ENCODE assay signal across 9 cellular contexts in genomic region chr7:120949393-120949799, GRCh38. TPM values are rescaled to one million over a fixed set of nuclear protein-coding genes. Genes with fewer than 3 reads are reported as not detected.
DNase-seq lines count a peak whose midpoint lies in the region; ATAC-seq, FAIRE-seq and TF ChIP-seq lines count a peak whose summit lies in the region.
"Had no signal": no experiment of that assay in that cellular context is flagged by ENCODE, and none has a peak within 500 bp of the region (broad histone marks: within the 10 kb centered on the region; RNA-seq: fewer than 3 reads in every experiment).

No MANE protein-coding gene starts in this region.

- peak overlapping the region; percentile 66; the same call in 1 of the 2 replicates for H3K9ac ChIP-seq in HepG2 (ENCODE audit: insufficient read depth, low read depth, low read length)

- peak overlapping the region; percentile 94 for H2AFZ ChIP-seq in HepG2 (ENCODE audit: low read length)

- FAIRE-seq in HepG2 (lab: Jason Lieb, UNC) = no peak

- peaks cover 12% of the 10 kb centered on the region for H3K36me3 ChIP-seq in left ventricle myocardium inferior
- H3K36me3 ChIP-seq in HepG2 (replicated peaks in 1 of 2; ENCODE audit: control insufficient read depth in 1 of 2, insufficient read depth in 2 of 2, low read length in 2 of 2) = peaks cover 0 to 10% of the 10 kb centered on the region in 2 experiments; a peak in 3 of 5 replicates

- H3K27me3 ChIP-seq in left ventricle myocardium inferior (ENCODE audit: low read depth) = no peaks in the 10 kb centered on the region
- no peaks in the 10 kb centered on the region for H3K27me3 ChIP-seq in HepG2 (ENCODE audit: control insufficient read depth in 1 of 2, insufficient read depth in 2 of 2, low read length in 2 of 2)

- H3K4me3 ChIP-seq in left ventricle myocardium inferior (peak overlapping the region; percentile 75), HepG2 (replicated peaks in 1 of 3; ENCODE audit: insufficient read depth in 1 of 3, low read depth in 2 of 3, low read length in 3 of 3) (peak overlapping the region; percentile 61 to 91 (median 68); a peak in 5 of 6 replicates)

- no peak for DNase-seq in left ventricle myocardium inferior
- DNase-seq in Right ventricle myocardium inferior (ENCODE audit: missing footprints) = no peak
- DNase-seq in activated CD8-positive, alpha-beta T cell treated with anti-CD3 and anti-CD28 coated beads, Interleukin-2, amount 10 ng/mL, durations not matched to agents 7 days and 5 days = no peak
- DNase-seq in HepG2 (ENCODE audit: low spot score) = no peak
- no peak for DNase-seq in type B pancreatic cell (ENCODE audit: extremely low spot score, unreplicated experiment)
- DNase-seq in NCI-H2227 treated with DMSO at 0.1 percent for 48 hours (lab: John Stamatoyannopoulos, UW) = no peak
- DNase-seq: stimulated activated CD4-positive, alpha-beta T cell treated with anti-CD3 and anti-CD28 coated beads, Interleukin-15, amount 100 ng/mL, for 24 hours had no signal

- TF ChIP-seq RAD21 in HepG2 (CRISPR knock-in tag; IDR thresholded peaks at IDR 0.05) = no peak

- H3K27me3 Mint-ChIP-seq in activated CD8-positive, alpha-beta T cell treated with anti-CD3 and anti-CD28 coated beads, Interleukin-2, amount 10 ng/mL, durations not matched to agents 7 days and 5 days (ENCODE audit: low read depth) = peaks cover 9% of the 10 kb centered on the region
- H3K27me3 Mint-ChIP-seq in type B pancreatic cell = no peaks in the 10 kb centered on the region

- WGBS in HepG2 (ENCODE audit: low lambda C conversion rate) = 36% methylated on average over 7 of the region's 7 CpGs

- peaks cover 12% of the 10 kb centered on the region for H3K79me2 ChIP-seq in HepG2 (ENCODE audit: insufficient read depth, low read length)

- H3K4me3 Mint-ChIP-seq in activated CD8-positive, alpha-beta T cell treated with anti-CD3 and anti-CD28 coated beads, Interleukin-2, amount 10 ng/mL, durations not matched to agents 7 days and 5 days = peak overlapping the region; percentile 96
- peak overlapping the region; percentile 98 for H3K4me3 Mint-ChIP-seq in type B pancreatic cell

- TF ChIP-seq CTCF in left ventricle myocardium inferior (IDR thresholded peaks at IDR 0.05; ENCODE audit: borderline replicate concordance) (no peak), HepG2 (CRISPR knock-in tag; IDR thresholded peaks at IDR 0.05) (no peak), type B pancreatic cell (conservative IDR thresholded peaks at IDR 0.05) (no peak)

- POLR2A ChIA-PET in activated CD8-positive, alpha-beta T cell treated with anti-CD3 and anti-CD28 coated beads, Interleukin-2, amount 10 ng/mL, durations not matched to agents 7 days and 5 days (lab: Charles Lee) = no interaction called here
- POLR2A ChIA-PET in HepG2 (lab: Yijun Ruan, JAX) = no interaction called here

- H3K9me3 Mint-ChIP-seq in activated CD8-positive, alpha-beta T cell treated with anti-CD3 and anti-CD28 coated beads, Interleukin-2, amount 10 ng/mL, durations not matched to agents 7 days and 5 days (ENCODE audit: insufficient read depth) = no peaks in the 10 kb centered on the region
- H3K9me3 Mint-ChIP-seq in type B pancreatic cell = no peaks in the 10 kb centered on the region

- H3K9me3 ChIP-seq in left ventricle myocardium inferior (replicated peaks) (no peaks in the 10 kb centered on the region), HepG2 (ENCODE audit: low read length) (no peaks in the 10 kb centered on the region)

- peaks cover 15% of the 10 kb centered on the region for H3K36me3 Mint-ChIP-seq in activated CD8-positive, alpha-beta T cell treated with anti-CD3 and anti-CD28 coated beads, Interleukin-2, amount 10 ng/mL, durations not matched to agents 7 days and 5 days (ENCODE audit: low read depth)
- peaks cover 3% of the 10 kb centered on the region for H3K36me3 Mint-ChIP-seq in type B pancreatic cell

- ATAC-seq in Right ventricle myocardium inferior = no peak
- no peak for ATAC-seq in activated CD8-positive, alpha-beta T cell treated with anti-CD3 and anti-CD28 coated beads, Interleukin-2, amount 10 ng/mL, durations not matched to agents 7 days and 5 days
- ATAC-seq in HepG2 = no peak
- no peak for ATAC-seq in HG02763 (IDR thresholded peaks at IDR 0.05; ENCODE audit: unreplicated experiment)
- ATAC-seq in HG02571 (IDR thresholded peaks at IDR 0.05; ENCODE audit: unreplicated experiment) = no peak

- CTCF ChIA-PET in activated CD8-positive, alpha-beta T cell treated with anti-CD3 and anti-CD28 coated beads, Interleukin-2, amount 10 ng/mL, durations not matched to agents 7 days and 5 days (lab: Charles Lee) = no interaction called here
- CTCF ChIA-PET in HepG2 (lab: Yijun Ruan, JAX; ENCODE audit: low intra/inter-chr PET ratio, low total read pairs) = no interaction called here

- TF ChIP-seq POLR2A in HepG2 (IDR thresholded peaks at IDR 0.05; ENCODE audit: insufficient read depth in 1 of 2, low read depth in 2 of 2, low read length in 2 of 2) = no peak

- H3K4me2 ChIP-seq in HepG2 (ENCODE audit: low read depth, low read length) = peak overlapping the region; percentile 77

- H4K20me1 ChIP-seq in HepG2 (ENCODE audit: insufficient read depth, low read length) = no peaks in the 10 kb centered on the region; the same call in 1 of the 2 replicates

- no peak overlapping the region for H3K27ac ChIP-seq in left ventricle myocardium inferior (replicated peaks)
- H3K27ac ChIP-seq in HepG2 (ENCODE audit: extremely low read length, insufficient read depth, low read length) = no peak overlapping the region

- peaks cover 36% of the 10 kb centered on the region for H3K4me1 ChIP-seq in left ventricle myocardium inferior
- peaks cover 19% of the 10 kb centered on the region for H3K4me1 ChIP-seq in HepG2 (ENCODE audit: insufficient read depth, low read length)

- intact Hi-C loops in left ventricle myocardium inferior (cut with micrococcal nuclease) = no loop called here
- intact Hi-C loops in Right ventricle myocardium inferior (cut with DNase I) = no loop called here
- intact Hi-C loops in HepG2 (cut with micrococcal nuclease; ENCODE audit: unreplicated experiment) = no loop called here

- in situ Hi-C loops in HepG2 (cut with HindIII; ENCODE audit: extremely low pct_ligation_motif_present, low pct_unique_long_range_greater_than_20kb) = no loop called here

- no peak for TF ChIP-seq EP300 in HepG2 (IDR thresholded peaks at IDR 0.05; ENCODE audit: low read depth in 2 of 2, low read length in 2 of 2)
- TF ChIP-seq EP300 in HepG2 (CRISPR knock-in tag; IDR thresholded peaks at IDR 0.05; ENCODE audit: borderline replicate concordance) = no peak

- peak overlapping the region; percentile 98 for H3K27ac Mint-ChIP-seq in activated CD8-positive, alpha-beta T cell treated with anti-CD3 and anti-CD28 coated beads, Interleukin-2, amount 10 ng/mL, durations not matched to agents 7 days and 5 days
- peak overlapping the region; percentile 99 for H3K27ac Mint-ChIP-seq in type B pancreatic cell

- no TSS peak for BruUV-seq in HepG2 (replicated peaks; lab: Mats Ljungman, UMichigan)

- peaks cover 15% of the 10 kb centered on the region for H3K4me1 Mint-ChIP-seq in activated CD8-positive, alpha-beta T cell treated with anti-CD3 and anti-CD28 coated beads, Interleukin-2, amount 10 ng/mL, durations not matched to agents 7 days and 5 days (ENCODE audit: low read depth)
- peaks cover 20% of the 10 kb centered on the region for H3K4me1 Mint-ChIP-seq in type B pancreatic cell (ENCODE audit: unreplicated experiment)

RNA-seq across cellular contexts. Expression of gene ING3, which starts 1.2 kb away (rescaled TPM):
- 13.4 TPM for total RNA-seq in left ventricle myocardium inferior
- total RNA-seq in Right ventricle myocardium inferior = 14.1 TPM
- 10 to 100 TPM; 19.0 to 20.0 TPM for total RNA-seq in activated CD8-positive, alpha-beta T cell treated with anti-CD3 and anti-CD28 coated beads, Interleukin-2, amount 10 ng/mL, durations not matched to agents 7 days and 5 days
- 12.8 and 17.3 TPM in 2 replicates for total RNA-seq in HepG2 (2016; rRNA removed; fragmentation: Illumina TruSeq; extraction: Trizol)
- total RNA-seq in HepG2 (2016; cell fraction: cytosol; rRNA removed; fragmentation: Illumina TruSeq; extraction: Trizol; ENCODE audit: low read depth) = 5.4 and 5.6 TPM in 2 replicates
- total RNA-seq in HepG2 (2016; cell fraction: insoluble cytoplasmic fraction; rRNA removed; fragmentation: Illumina TruSeq; extraction: Trizol) = 12.3 and 17.5 TPM in 2 replicates
- 9.2 and 10.4 TPM in 2 replicates for total RNA-seq in HepG2 (2016; cell fraction: membrane; rRNA removed; fragmentation: Illumina TruSeq; extraction: Trizol)
- 17.5 and 19.0 TPM in 2 replicates for total RNA-seq in HepG2 (2016; cell fraction: nucleus; rRNA removed; fragmentation: Illumina TruSeq; extraction: Trizol)
- polyA plus RNA-seq in HepG2 (2011; rRNA removed) = 4.8 and 6.9 TPM in 2 replicates
- polyA plus RNA-seq in HepG2 (2011; cell fraction: cytosol; rRNA removed) = 1.9 and 3.0 TPM in 2 replicates
- polyA plus RNA-seq in HepG2 (2011; cell fraction: nucleus; rRNA removed) = 5.0 and 7.6 TPM in 2 replicates
- polyA plus RNA-seq in HepG2 (2012) = 4.6 and 5.4 TPM in 2 replicates
- polyA plus RNA-seq in HepG2 (2016; cell fraction: cytosol; fragmentation: Illumina TruSeq; extraction: Trizol; ENCODE audit: low read depth) = 1.8 and 2.0 TPM in 2 replicates
- 14.2 and 14.8 TPM in 2 replicates for polyA plus RNA-seq in HepG2 (2016; cell fraction: insoluble cytoplasmic fraction; fragmentation: Illumina TruSeq; extraction: Trizol; ENCODE audit: low read depth)
- 2.5 and 3.9 TPM in 2 replicates for polyA plus RNA-seq in HepG2 (2016; cell fraction: membrane; fragmentation: Illumina TruSeq; extraction: Trizol; ENCODE audit: low read depth)
- 23.1 and 23.8 TPM in 2 replicates for polyA plus RNA-seq in HepG2 (2016; cell fraction: nucleus; fragmentation: Illumina TruSeq; extraction: Trizol; ENCODE audit: insufficient read depth, low read depth)
- polyA minus RNA-seq in HepG2 (2011; rRNA and poly(A)+ RNA removed; ENCODE audit: low replicate concordance) = 3.6 and 5.1 TPM in 2 replicates
- polyA minus RNA-seq in HepG2 (2011; cell fraction: cytosol; rRNA and poly(A)+ RNA removed) = 1.4 and 3.0 TPM in 2 replicates
- polyA minus RNA-seq in HepG2 (2011; cell fraction: nucleus; rRNA and poly(A)+ RNA removed) = 31.2 and 43.5 TPM in 2 replicates
- 14.5 and 20.7 TPM in 2 replicates for total RNA-seq in type B pancreatic cell (ENCODE audit: low replicate concordance)

RNA-seq across cellular contexts. Expression of gene CPED1, which starts 39.1 kb away (rescaled TPM):
- total RNA-seq in left ventricle myocardium inferior (33.8 TPM), Right ventricle myocardium inferior (27.5 TPM), HepG2 (2016; rRNA removed; fragmentation: Illumina TruSeq; extraction: Trizol) (27.0 and 41.6 TPM in 2 replicates), type B pancreatic cell (ENCODE audit: low replicate concordance) (0.88 and 45.4 TPM in 2 replicates)
- total RNA-seq in activated CD8-positive, alpha-beta T cell treated with anti-CD3 and anti-CD28 coated beads, Interleukin-2, amount 10 ng/mL, durations not matched to agents 7 days and 5 days = not detected
- 19.1 and 22.1 TPM in 2 replicates for total RNA-seq in HepG2 (2016; cell fraction: cytosol; rRNA removed; fragmentation: Illumina TruSeq; extraction: Trizol; ENCODE audit: low read depth)
- 26.8 and 37.9 TPM in 2 replicates for total RNA-seq in HepG2 (2016; cell fraction: insoluble cytoplasmic fraction; rRNA removed; fragmentation: Illumina TruSeq; extraction: Trizol)
- 42.6 and 47.7 TPM in 2 replicates for total RNA-seq in HepG2 (2016; cell fraction: membrane; rRNA removed; fragmentation: Illumina TruSeq; extraction: Trizol)
- total RNA-seq in HepG2 (2016; cell fraction: nucleus; rRNA removed; fragmentation: Illumina TruSeq; extraction: Trizol) = 34.0 and 36.3 TPM in 2 replicates
- 8.1 and 11.5 TPM in 2 replicates for polyA plus RNA-seq in HepG2 (2011; rRNA removed)
- 5.7 and 8.0 TPM in 2 replicates for polyA plus RNA-seq in HepG2 (2011; cell fraction: cytosol; rRNA removed)
- polyA plus RNA-seq in HepG2 (2011; cell fraction: nucleus; rRNA removed) = 4.5 and 5.1 TPM in 2 replicates
- 8.0 and 9.2 TPM in 2 replicates for polyA plus RNA-seq in HepG2 (2012)
- polyA plus RNA-seq in HepG2 (2016; cell fraction: cytosol; fragmentation: Illumina TruSeq; extraction: Trizol; ENCODE audit: low read depth) = 13.3 and 13.8 TPM in 2 replicates
- 25.0 and 25.2 TPM in 2 replicates for polyA plus RNA-seq in HepG2 (2016; cell fraction: insoluble cytoplasmic fraction; fragmentation: Illumina TruSeq; extraction: Trizol; ENCODE audit: low read depth)
- polyA plus RNA-seq in HepG2 (2016; cell fraction: membrane; fragmentation: Illumina TruSeq; extraction: Trizol; ENCODE audit: low read depth) = 25.4 and 27.2 TPM in 2 replicates
- polyA plus RNA-seq in HepG2 (2016; cell fraction: nucleus; fragmentation: Illumina TruSeq; extraction: Trizol; ENCODE audit: insufficient read depth, low read depth) = 12.7 and 13.4 TPM in 2 replicates
- 2.6 and 9.2 TPM in 2 replicates for polyA minus RNA-seq in HepG2 (2011; rRNA and poly(A)+ RNA removed; ENCODE audit: low replicate concordance)
- 6.2 and 8.8 TPM in 2 replicates for polyA minus RNA-seq in HepG2 (2011; cell fraction: cytosol; rRNA and poly(A)+ RNA removed)
- polyA minus RNA-seq in HepG2 (2011; cell fraction: nucleus; rRNA and poly(A)+ RNA removed) = 22.3 and 31.6 TPM in 2 replicates
